17 cellular contexts compared by ENCODE assay signal in genomic region chr6:146990821-146991798, GRCh38.
A peak's percentile ranks its signal among the peaks of the same experiment; 100 is the strongest.
DNase-seq lines count a peak whose midpoint lies in the region; ATAC-seq, FAIRE-seq and TF ChIP-seq lines count a peak whose summit lies in the region.
"Had no signal": no experiment of that assay in that cellular context is flagged by ENCODE, and none has a peak within 500 bp of the region (broad histone marks: within the 10 kb centered on the region; RNA-seq: fewer than 3 reads in every experiment).

No MANE protein-coding gene starts in this region.

- CTCF ChIA-PET in endothelial cell of umbilical vein (lab: Charles Lee), result interaction anchor here (0.6 to 1.5 kb wide), 3 partner anchors 9 to 99 kb away, joined by 3 to 4 read pairs (median 3); no protein-coding TSS in a partner anchor
- CTCF ChIA-PET in activated CD8-positive, alpha-beta T cell treated with anti-CD3 and anti-CD28 coated beads for 36 hours (lab: Charles Lee), result interaction anchor here (0.6 kb wide), 1 partner anchor 12 kb away, joined by 3 read pairs; no protein-coding TSS in a partner anchor
- CTCF ChIA-PET in WTC11 (lab: Charles Lee), result no interaction called here

- POLR2A ChIA-PET in endothelial cell of umbilical vein (lab: Charles Lee), result no interaction called here
- POLR2A ChIA-PET in activated CD8-positive, alpha-beta T cell treated with anti-CD3 and anti-CD28 coated beads for 36 hours (lab: Charles Lee), result no interaction called here
- POLR2A ChIA-PET in WTC11 (lab: Charles Lee), result interaction anchor here (0.6 kb wide), 1 partner anchor 302 kb away, joined by 3 read pairs; no protein-coding TSS in a partner anchor

- H3K4me1 ChIP-seq in endothelial cell of umbilical vein (ENCODE audit: control insufficient read depth, extremely low read depth, insufficient read depth, low read length) (peaks cover 6% of the 10 kb centered on the region), osteoblast (ENCODE audit: insufficient read depth, low read length) (peaks cover 16% of the 10 kb centered on the region)
- H3K4me1 ChIP-seq: psoas muscle, stomach had no signal

- H3K79me2 ChIP-seq in endothelial cell of umbilical vein (ENCODE audit: control insufficient read depth, insufficient read depth, low read length) (no peaks in the 10 kb centered on the region), osteoblast (ENCODE audit: insufficient read depth, low read length) (no peaks in the 10 kb centered on the region)

- no TSS peak for BruUV-seq in endothelial cell of umbilical vein (replicated peaks; lab: Mats Ljungman, UMichigan)

- H3K4me2 ChIP-seq in endothelial cell of umbilical vein (ENCODE audit: insufficient read depth, low read length), result no peak overlapping the region
- no peak overlapping the region for H3K4me2 ChIP-seq in osteoblast (ENCODE audit: insufficient read depth, low read length)

- H3K9ac ChIP-seq in endothelial cell of umbilical vein (replicated peaks; ENCODE audit: extremely low read depth, insufficient read depth, low read length), result no peak overlapping the region

- H3K4me3 ChIP-seq in endothelial cell of umbilical vein (replicated peaks in 1 of 3; ENCODE audit: insufficient read depth in 1 of 3, low read depth in 1 of 3, low read length in 3 of 3) (no peak overlapping the region), osteoblast (ENCODE audit: insufficient read depth, low read length) (no peak overlapping the region)
- H3K4me3 ChIP-seq: cardiac muscle cell, psoas muscle, stomach had no signal

- dilution Hi-C loops in endothelial cell of umbilical vein (cut with MboI; ENCODE audit: extremely low pct_ligation_motif_present, low sequenced_read_pairs), result no loop called here

- H4K20me1 ChIP-seq in endothelial cell of umbilical vein (replicated peaks; ENCODE audit: control insufficient read depth, extremely low read depth, insufficient read depth, low read length) (no peaks in the 10 kb centered on the region), osteoblast (ENCODE audit: insufficient read depth, low read length) (no peaks in the 10 kb centered on the region)

- H3K36me3 ChIP-seq in endothelial cell of umbilical vein (ENCODE audit: control insufficient read depth in 2 of 2, extremely low read depth in 1 of 2, insufficient read depth in 2 of 2, low read length in 2 of 2), result no peaks in the 10 kb centered on the region
- no peaks in the 10 kb centered on the region for H3K36me3 ChIP-seq in osteoblast (ENCODE audit: insufficient read depth, low read length)
- H3K36me3 ChIP-seq: cardiac muscle cell, stomach had no signal

- DNase-seq in GDM1 (lab: John Stamatoyannopoulos, UW), result peak; percentile 11
- DNase-seq in RKO (ENCODE audit: low spot score), result peak; percentile 67
- peak; percentile 62 for DNase-seq in endothelial cell of umbilical vein (ENCODE audit: low read depth, low spot score)
- no peak for DNase-seq in osteoblast (ENCODE audit: insufficient read length, low spot score, missing footprints)
- DNase-seq in NCI-H187 treated with DMSO at 0.1 percent for 48 hours (lab: John Stamatoyannopoulos, UW), result no peak
- DNase-seq in activated CD8-positive, alpha-beta T cell treated with anti-CD3 and anti-CD28 coated beads for 36 hours, result no peak
- DNase-seq in WTC11 (ENCODE audit: low spot score), result no peak
- DNase-seq: activated CD4-positive, alpha-beta T cell treated with anti-CD3 and anti-CD28 coated beads, Interleukin-2, amount 10 ng/mL, durations not matched to agents 7 days and 5 days; CD4-positive, alpha-beta memory T cell; NCI-H1417; psoas muscle; stomach; SW 1271 had no signal

- intact Hi-C loops in endothelial cell of umbilical vein (cut with micrococcal nuclease), result loop anchor here (1.0 kb wide), 1 partner anchor 76 kb away; no protein-coding TSS in a partner anchor
- intact Hi-C loops in activated CD8-positive, alpha-beta T cell treated with anti-CD3 and anti-CD28 coated beads for 36 hours (cut with micrococcal nuclease), result no loop called here

- H3K9me1 ChIP-seq in endothelial cell of umbilical vein (replicated peaks; ENCODE audit: control insufficient read depth, extremely low read depth, insufficient read depth, low read length), result no peaks in the 10 kb centered on the region

- H3K27ac Mint-ChIP-seq in activated CD8-positive, alpha-beta T cell treated with anti-CD3 and anti-CD28 coated beads for 36 hours, result no peak overlapping the region
- no peak overlapping the region for H3K27ac Mint-ChIP-seq in WTC11
- H3K27ac Mint-ChIP-seq: activated CD4-positive, alpha-beta T cell treated with anti-CD3 and anti-CD28 coated beads, Interleukin-2, amount 10 ng/mL, durations not matched to agents 7 days and 5 days; activated T-helper 17 cell treated with anti-CD3 and anti-CD28 coated beads, Interleukin-2, amount 50 U/mL, for 72 hours had no signal

- TF ChIP-seq CTCF in endothelial cell of umbilical vein (IDR thresholded peaks at IDR 0.05; ENCODE audit: extremely low read depth in 1 of 2, insufficient read depth in 1 of 2, low read depth in 1 of 2, low read length in 2 of 2) (no peak), osteoblast (IDR thresholded peaks at IDR 0.05; ENCODE audit: extremely low read depth, low read depth, low read length) (no peak), WTC11 (IDR thresholded peaks at IDR 0.05) (no peak)
- TF ChIP-seq CTCF in activated CD8-positive, alpha-beta T cell treated with anti-CD3 and anti-CD28 coated beads for 36 hours (IDR thresholded peaks at IDR 0.05), result no peak

- no peaks in the 10 kb centered on the region for H3K4me1 Mint-ChIP-seq in activated CD8-positive, alpha-beta T cell treated with anti-CD3 and anti-CD28 coated beads for 36 hours (ENCODE audit: low read depth)
- no peaks in the 10 kb centered on the region for H3K4me1 Mint-ChIP-seq in WTC11
- H3K4me1 Mint-ChIP-seq: activated CD4-positive, alpha-beta T cell treated with anti-CD3 and anti-CD28 coated beads, Interleukin-2, amount 10 ng/mL, durations not matched to agents 7 days and 5 days; activated T-helper 17 cell treated with anti-CD3 and anti-CD28 coated beads, Interleukin-2, amount 50 U/mL, for 72 hours; CD4-positive, alpha-beta memory T cell had no signal

- no peak overlapping the region for H3K4me3 Mint-ChIP-seq in activated CD8-positive, alpha-beta T cell treated with anti-CD3 and anti-CD28 coated beads for 36 hours
- H3K4me3 Mint-ChIP-seq in WTC11, result no peak overlapping the region
- H3K4me3 Mint-ChIP-seq: activated CD4-positive, alpha-beta T cell treated with anti-CD3 and anti-CD28 coated beads, Interleukin-2, amount 10 ng/mL, durations not matched to agents 7 days and 5 days; activated T-helper 17 cell treated with anti-CD3 and anti-CD28 coated beads, Interleukin-2, amount 50 U/mL, for 72 hours; CD4-positive, alpha-beta memory T cell had no signal

- H3K27me3 Mint-ChIP-seq in activated CD8-positive, alpha-beta T cell treated with anti-CD3 and anti-CD28 coated beads for 36 hours, result no peaks in the 10 kb centered on the region
- H3K27me3 Mint-ChIP-seq in WTC11 (ENCODE audit: low read depth), result no peaks in the 10 kb centered on the region
- H3K27me3 Mint-ChIP-seq: activated CD4-positive, alpha-beta T cell treated with anti-CD3 and anti-CD28 coated beads, Interleukin-2, amount 10 ng/mL, durations not matched to agents 7 days and 5 days; activated T-helper 17 cell treated with anti-CD3 and anti-CD28 coated beads, Interleukin-2, amount 50 U/mL, for 72 hours had no signal

- H2AFZ ChIP-seq in endothelial cell of umbilical vein (ENCODE audit: low read depth, low read length) (no peak overlapping the region), osteoblast (ENCODE audit: low read length) (no peak overlapping the region)

- no peak overlapping the region for H3K27ac ChIP-seq in endothelial cell of umbilical vein (ENCODE audit: insufficient read depth, low read depth, low read length)
- H3K27ac ChIP-seq in osteoblast (ENCODE audit: low read depth, low read length), result peak overlapping the region; percentile 34
- H3K27ac ChIP-seq: cardiac muscle cell, HL-60, psoas muscle, stomach had no signal

- no peak for TF ChIP-seq POLR2A in endothelial cell of umbilical vein (IDR thresholded peaks at IDR 0.05; ENCODE audit: low read depth, low read length)

- H3K9me3 ChIP-seq in endothelial cell of umbilical vein (replicated peaks; ENCODE audit: control insufficient read depth, insufficient read depth, low read length) (no peaks in the 10 kb centered on the region), osteoblast (ENCODE audit: low read depth, low read length) (no peaks in the 10 kb centered on the region)

- no peaks in the 10 kb centered on the region for H3K36me3 Mint-ChIP-seq in activated CD8-positive, alpha-beta T cell treated with anti-CD3 and anti-CD28 coated beads for 36 hours (ENCODE audit: low read depth)
- no peaks in the 10 kb centered on the region for H3K36me3 Mint-ChIP-seq in WTC11
- H3K36me3 Mint-ChIP-seq: CD4-positive, alpha-beta memory T cell had no signal

- peak; percentile 81 for FAIRE-seq in endothelial cell of umbilical vein (lab: Jason Lieb, UNC)

- no peaks in the 10 kb centered on the region for H3K9me3 Mint-ChIP-seq in activated CD8-positive, alpha-beta T cell treated with anti-CD3 and anti-CD28 coated beads for 36 hours
- H3K9me3 Mint-ChIP-seq in WTC11, result peaks cover 15% of the 10 kb centered on the region
- H3K9me3 Mint-ChIP-seq: activated CD4-positive, alpha-beta T cell treated with anti-CD3 and anti-CD28 coated beads, Interleukin-2, amount 10 ng/mL, durations not matched to agents 7 days and 5 days; activated T-helper 17 cell treated with anti-CD3 and anti-CD28 coated beads, Interleukin-2, amount 50 U/mL, for 72 hours had no signal

- no peak for ATAC-seq in GM18907 (IDR thresholded peaks at IDR 0.05; ENCODE audit: unreplicated experiment)
- ATAC-seq in activated CD8-positive, alpha-beta T cell treated with anti-CD3 and anti-CD28 coated beads for 36 hours, result no peak
- ATAC-seq in WTC11, result no peak
- ATAC-seq: activated T-helper 17 cell treated with anti-CD3 and anti-CD28 coated beads, Interleukin-2, amount 50 U/mL, for 72 hours; psoas muscle had no signal

- no peaks in the 10 kb centered on the region for H3K27me3 ChIP-seq in endothelial cell of umbilical vein (ENCODE audit: control insufficient read depth in 2 of 2, insufficient read depth in 2 of 2, low read length in 2 of 2)
- H3K27me3 ChIP-seq in osteoblast (ENCODE audit: insufficient read depth, low read length), result no peaks in the 10 kb centered on the region
- H3K27me3 ChIP-seq: cardiac muscle cell, stomach had no signal

TF ChIP-seq in endothelial cell of umbilical vein, 7 proteins besides CTCF, POLR2A, EP300 and RAD21 (continues in another document):
- peak; percentile 70 for TF ChIP-seq FOS (IDR thresholded peaks at IDR 0.05; ENCODE audit: borderline replicate concordance, insufficient read depth, low read length)
- peak; percentile 58 for TF ChIP-seq JUN (IDR thresholded peaks at IDR 0.05; ENCODE audit: borderline replicate concordance, insufficient read depth, insufficient read length, low read depth)
- TF ChIP-seq POLR2AphosphoS5 (IDR thresholded peaks at IDR 0.05; ENCODE audit: insufficient read depth, low read depth, low read length), result no peak

TF ChIP-seq in WTC11, 78 proteins besides CTCF, POLR2A, EP300 and RAD21 (continues in another document):
- TF ChIP-seq, protein P1, sequence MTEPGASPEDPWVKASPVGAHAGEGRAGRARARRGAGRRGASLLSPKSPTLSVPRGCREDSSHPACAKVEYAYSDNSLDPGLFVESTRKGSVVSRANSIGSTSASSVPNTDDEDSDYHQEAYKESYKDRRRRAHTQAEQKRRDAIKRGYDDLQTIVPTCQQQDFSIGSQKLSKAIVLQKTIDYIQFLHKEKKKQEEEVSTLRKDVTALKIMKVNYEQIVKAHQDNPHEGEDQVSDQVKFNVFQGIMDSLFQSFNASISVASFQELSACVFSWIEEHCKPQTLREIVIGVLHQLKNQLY (CRISPR knock-in tag; IDR thresholded peaks at IDR 0.05), result no peak

Comparison
In these comparisons a context has a peak if more than half of its experiments do, and no peak if none do; other contexts are left out.
1. DNase-seq: peak in GDM1 (single experiment), RKO (single experiment) and endothelial cell of umbilical vein (single experiment); none in osteoblast (single experiment), NCI-H187 treated with DMSO at 0.1 percent for 48 hours (single experiment), activated CD8-positive, alpha-beta T cell treated with anti-CD3 and anti-CD28 coated beads for 36 hours (single experiment) and WTC11 (single experiment).